ENCODE assay signal across 32 cellular contexts in the genomic region with DNA sequence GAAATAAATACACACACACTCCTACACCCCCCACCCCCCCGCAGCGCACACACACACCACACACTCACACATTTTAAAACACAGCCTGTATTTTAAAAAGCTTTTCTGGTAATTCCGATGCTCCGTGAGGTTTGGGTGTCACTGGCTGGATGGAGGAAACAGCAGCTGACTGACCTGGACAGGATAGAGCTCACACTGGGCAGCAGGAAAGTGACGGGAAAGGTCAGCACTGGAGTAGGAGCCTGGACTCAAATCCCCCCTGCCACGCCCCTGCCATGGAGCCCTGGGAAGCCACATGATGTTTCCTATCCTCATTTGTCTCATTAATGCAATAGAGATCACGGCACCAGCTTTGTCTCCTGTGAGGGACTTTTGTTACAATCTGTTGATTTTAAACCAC. TPM values are rescaled to one million over a fixed set of nuclear protein-coding genes. Genes with fewer than 3 reads are reported as not detected.
"Had no signal": no experiment of that assay in that cellular context is flagged by ENCODE, and none has a peak within 500 bp of the region (broad histone marks: within the 10 kb centered on the region; RNA-seq: fewer than 3 reads in every experiment).

No MANE protein-coding gene starts in this region.

- H3K36me3 Mint-ChIP-seq: naive thymus-derived CD8-positive, alpha-beta T cell; natural killer cell treated with Interleukin-12 subunit alpha and Interleukin-12 subunit beta and Interleukin-15 and Interleukin-18, amount 100 ng/mL, for 72 hours; stimulated activated memory B cell treated with anti-CD40 and anti-IgM and Interleukin-4, amounts not matched to agents 10 μg/mL and 1 μg/mL and 100 μg/mL, for 72 hours; type B pancreatic cell had no signal

- ATAC-seq: naive thymus-derived CD8-positive, alpha-beta T cell; natural killer cell treated with Interleukin-12 subunit alpha and Interleukin-12 subunit beta and Interleukin-15 and Interleukin-18, amount 100 ng/mL, for 72 hours; right cardiac atrium; right lobe of liver; stimulated activated memory B cell treated with anti-CD40 and anti-IgM and Interleukin-4, amounts not matched to agents 10 μg/mL and 1 μg/mL and 100 μg/mL, for 72 hours; stimulated activated naive CD8-positive, alpha-beta T cell treated with anti-CD3 and anti-CD28 coated beads, Interleukin-15, amount 100 ng/mL, for 72 hours; stimulated activated naive CD8-positive, alpha-beta T cell treated with anti-CD3 and anti-CD28 coated beads, Interleukin-15, Interleukin-2, amounts not matched to agents 100 U/mL and 50 U/mL, for 24 hours; upper lobe of right lung had no signal

- H3K27ac ChIP-seq: ovary, parathyroid adenoma, psoas muscle, right lobe of liver, sigmoid colon, skin epidermis, spleen, suprapubic skin, testis, tibial artery, transverse colon, upper lobe of right lung, uterus had no signal

- H3K4me1 ChIP-seq: parathyroid adenoma, psoas muscle, right lobe of liver, sigmoid colon, spleen, suprapubic skin, testis, tibial artery, upper lobe of right lung, uterus had no signal

- H3K36me3 ChIP-seq: ovary, right lobe of liver, spleen, suprapubic skin, tibial artery, transverse colon, upper lobe of right lung, uterus had no signal

- H3K4me2 ChIP-seq: smooth muscle cell had no signal

- H3K27ac Mint-ChIP-seq: naive thymus-derived CD8-positive, alpha-beta T cell; natural killer cell treated with Interleukin-12 subunit alpha and Interleukin-12 subunit beta and Interleukin-15 and Interleukin-18, amount 100 ng/mL, for 72 hours; nephron progenitor cell; stimulated activated memory B cell treated with anti-CD40 and anti-IgM and Interleukin-4, amounts not matched to agents 10 μg/mL and 1 μg/mL and 100 μg/mL, for 72 hours; stimulated activated naive CD8-positive, alpha-beta T cell treated with anti-CD3 and anti-CD28 coated beads, Interleukin-15, amount 100 ng/mL, for 72 hours; type B pancreatic cell had no signal

- H3K27me3 ChIP-seq: ovary, right lobe of liver, sigmoid colon, spleen, suprapubic skin, testis, tibial artery, transverse colon, upper lobe of right lung, uterus had no signal

- H3K9me3 Mint-ChIP-seq: naive thymus-derived CD8-positive, alpha-beta T cell; natural killer cell treated with Interleukin-12 subunit alpha and Interleukin-12 subunit beta and Interleukin-15 and Interleukin-18, amount 100 ng/mL, for 72 hours; nephron progenitor cell; neural crest cell; stimulated activated memory B cell treated with anti-CD40 and anti-IgM and Interleukin-4, amounts not matched to agents 10 μg/mL and 1 μg/mL and 100 μg/mL, for 72 hours; stimulated activated naive CD8-positive, alpha-beta T cell treated with anti-CD3 and anti-CD28 coated beads, Interleukin-15, amount 100 ng/mL, for 72 hours; type B pancreatic cell had no signal

- H3K9ac ChIP-seq: parathyroid adenoma had no signal

- H3K4me3 Mint-ChIP-seq: naive thymus-derived CD8-positive, alpha-beta T cell; natural killer cell treated with Interleukin-12 subunit alpha and Interleukin-12 subunit beta and Interleukin-15 and Interleukin-18, amount 100 ng/mL, for 72 hours; nephron progenitor cell; neural crest cell; stimulated activated memory B cell treated with anti-CD40 and anti-IgM and Interleukin-4, amounts not matched to agents 10 μg/mL and 1 μg/mL and 100 μg/mL, for 72 hours; stimulated activated naive CD8-positive, alpha-beta T cell treated with anti-CD3 and anti-CD28 coated beads, Interleukin-15, amount 100 ng/mL, for 72 hours; type B pancreatic cell had no signal

- H3K9me3 ChIP-seq: ovary, psoas muscle, right lobe of liver, sigmoid colon, spleen, suprapubic skin, testis, tibial artery, transverse colon, upper lobe of right lung, uterus had no signal

- H2AFZ ChIP-seq: parathyroid adenoma had no signal

- H3K4me3 ChIP-seq: ovary, psoas muscle, right lobe of liver, sigmoid colon, skin epidermis, smooth muscle cell, spleen, suprapubic skin, testis, tibial artery, transverse colon, upper lobe of right lung, uterus had no signal

- DNase-seq: naive thymus-derived CD8-positive, alpha-beta T cell; nephron progenitor cell; occipital lobe; ovary; posterior cingulate gyrus; psoas muscle; right cardiac atrium; right lobe of liver; sigmoid colon; spleen; stimulated activated CD4-positive, alpha-beta T cell treated with anti-CD3 and anti-CD28 coated beads, Interleukin-12 subunit alpha, Interleukin-12 subunit beta, amount 100 ng/mL, for 4 hours; stimulated activated CD4-positive, alpha-beta T cell treated with anti-CD3 and anti-CD28 coated beads, Interleukin-1b, Interleukin-23, amount 100 ng/mL, for 48 hours; stimulated activated CD4-positive, alpha-beta T cell treated with anti-CD3 and anti-CD28 coated beads, Interleukin-4, amount 100 ng/mL, for 1 hour; stimulated activated CD4-positive, alpha-beta T cell treated with anti-CD3 and anti-CD28 coated beads, Interleukin-4, amount 100 ng/mL, for 4 hours; stimulated activated CD8-positive, alpha-beta memory T cell treated with anti-CD3 and anti-CD28 coated beads, Interleukin-4, amount 100 ng/mL, for 48 hours; stimulated activated naive CD4-positive, alpha-beta T cell; stimulated activated naive CD8-positive, alpha-beta T cell treated with anti-CD3 and anti-CD28 coated beads, Interleukin-15, amount 100 ng/mL, for 72 hours; stimulated activated naive CD8-positive, alpha-beta T cell treated with anti-CD3 and anti-CD28 coated beads, Interleukin-15, Interleukin-2, amounts not matched to agents 100 U/mL and 50 U/mL, for 24 hours; substantia nigra; testis; tibial artery; transverse colon; upper lobe of right lung; uterus had no signal

- H3K4me1 Mint-ChIP-seq: naive thymus-derived CD8-positive, alpha-beta T cell; nephron progenitor cell; stimulated activated memory B cell treated with anti-CD40 and anti-IgM and Interleukin-4, amounts not matched to agents 10 μg/mL and 1 μg/mL and 100 μg/mL, for 72 hours; stimulated activated naive CD8-positive, alpha-beta T cell treated with anti-CD3 and anti-CD28 coated beads, Interleukin-15, amount 100 ng/mL, for 72 hours had no signal

RNA-seq across cellular contexts. Expression of gene STARD13, which starts 49.3 kb away (rescaled TPM):
- total RNA-seq: naive thymus-derived CD8-positive, alpha-beta T cell had no signal
